12 cellular contexts compared by ENCODE assay signal in the genomic region with DNA sequence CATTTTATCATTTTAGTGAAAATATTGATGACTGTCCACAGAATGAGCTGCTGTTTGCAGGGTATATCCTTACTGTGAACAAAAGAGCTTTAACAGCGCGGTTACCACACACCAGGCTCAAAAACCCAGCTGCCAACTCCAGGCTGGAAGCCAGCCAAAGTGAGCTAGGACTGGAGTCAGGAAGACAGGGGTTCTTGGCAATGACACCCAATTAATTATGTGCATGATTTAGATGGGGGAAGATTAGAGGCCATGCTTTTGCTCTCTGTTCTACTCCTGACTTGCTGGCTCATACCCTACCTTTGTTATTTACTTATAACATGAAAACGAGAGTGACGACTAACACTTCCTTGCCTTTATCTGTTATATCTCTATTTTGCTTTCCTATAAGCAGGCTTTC. TPM values are rescaled to one million over a fixed set of nuclear protein-coding genes. Genes with fewer than 3 reads are reported as not detected.
DNase-seq lines count a peak whose midpoint lies in the region; ATAC-seq and TF ChIP-seq lines count a peak whose summit lies in the region.
"Had no signal": no experiment of that assay in that cellular context is flagged by ENCODE, and none has a peak within 500 bp of the region (broad histone marks: within the 10 kb centered on the region; RNA-seq: fewer than 3 reads in every experiment).

No MANE protein-coding gene starts in this region.

- no peak overlapping the region for H3K27ac Mint-ChIP-seq in activated CD8-positive, alpha-beta T cell treated with anti-CD3 and anti-CD28 coated beads for 36 hours
- H3K27ac Mint-ChIP-seq: stimulated activated naive CD8-positive, alpha-beta T cell treated with anti-CD3 and anti-CD28 coated beads, Interleukin-15, Interleukin-2, amounts not matched to agents 100 ng/mL and 50 ng/mL, for 24 hours had no signal

- H4K20me1 ChIP-seq in PC-3 (ENCODE audit: low read length) (no peaks in the 10 kb centered on the region), osteoblast (ENCODE audit: insufficient read depth, low read length) (no peaks in the 10 kb centered on the region)

- H2AFZ ChIP-seq in PC-3 (ENCODE audit: low read length) (peak overlapping the region; percentile 33; the same call in 1 of the 2 replicates), osteoblast (ENCODE audit: low read length) (no peak overlapping the region)

- H3K4me3 Mint-ChIP-seq in activated CD8-positive, alpha-beta T cell treated with anti-CD3 and anti-CD28 coated beads for 36 hours, result no peak overlapping the region
- H3K4me3 Mint-ChIP-seq: stimulated activated naive CD8-positive, alpha-beta T cell treated with anti-CD3 and anti-CD28 coated beads, Interleukin-15, Interleukin-2, amounts not matched to agents 100 ng/mL and 50 ng/mL, for 24 hours had no signal

- H3K36me3 ChIP-seq in PC-3 (ENCODE audit: low read depth, low read length) (no peaks in the 10 kb centered on the region), gastroesophageal sphincter (no peaks in the 10 kb centered on the region), osteoblast (ENCODE audit: insufficient read depth, low read length) (no peaks in the 10 kb centered on the region)

- H3K9me3 ChIP-seq in PC-3 (ENCODE audit: low read length) (no peaks in the 10 kb centered on the region), gastroesophageal sphincter (no peaks in the 10 kb centered on the region), osteoblast (ENCODE audit: low read depth, low read length) (no peaks in the 10 kb centered on the region)

- H3K27me3 ChIP-seq in PC-3 (ENCODE audit: low read length), result no peaks in the 10 kb centered on the region
- H3K27me3 ChIP-seq in gastroesophageal sphincter, result no peaks in the 10 kb centered on the region
- no peaks in the 10 kb centered on the region for H3K27me3 ChIP-seq in osteoblast (ENCODE audit: insufficient read depth, low read length)

- BruUV-seq in PC-3 (replicated peaks; lab: Mats Ljungman, UMichigan), result no TSS peak

- POLR2A ChIA-PET in PC-3 (lab: Charles Lee; ENCODE audit: unreplicated experiment) (no interaction called here), RWPE1 (lab: Yijun Ruan, JAX; ENCODE audit: low non-redundant PET) (no interaction called here)
- POLR2A ChIA-PET in activated CD8-positive, alpha-beta T cell treated with anti-CD3 and anti-CD28 coated beads for 36 hours (lab: Charles Lee), result no interaction called here

- no peak for TF ChIP-seq CTCF in PC-3 (conservative IDR thresholded peaks at IDR 0.05; ENCODE audit: low read depth, low read length)
- no peak for TF ChIP-seq CTCF in gastroesophageal sphincter (IDR thresholded peaks at IDR 0.05)
- no peak for TF ChIP-seq CTCF in osteoblast (IDR thresholded peaks at IDR 0.05; ENCODE audit: extremely low read depth, low read depth, low read length)
- TF ChIP-seq CTCF in activated CD8-positive, alpha-beta T cell treated with anti-CD3 and anti-CD28 coated beads for 36 hours (IDR thresholded peaks at IDR 0.05), result no peak
- no peak for TF ChIP-seq CTCF in RWPE1 (conservative IDR thresholded peaks at IDR 0.05; ENCODE audit: low read depth)

- no peaks in the 10 kb centered on the region for H3K79me2 ChIP-seq in PC-3 (ENCODE audit: low read length)
- H3K79me2 ChIP-seq in osteoblast (ENCODE audit: insufficient read depth, low read length), result no peaks in the 10 kb centered on the region

- ATAC-seq in PC-3 (no peak), gastroesophageal sphincter (peak; percentile 60)
- no peak for ATAC-seq in activated CD8-positive, alpha-beta T cell treated with anti-CD3 and anti-CD28 coated beads for 36 hours
- ATAC-seq: left colon had no signal

- H3K9me2 ChIP-seq in PC-3 (replicated peaks; ENCODE audit: low read length), result no peaks in the 10 kb centered on the region

- WGBS in gastroesophageal sphincter (ENCODE audit: low coverage in 1 of 2), 2 donors, result 28 to 33% methylated on average over 4 of the region's 4 CpGs

- H3K36me3 Mint-ChIP-seq in activated CD8-positive, alpha-beta T cell treated with anti-CD3 and anti-CD28 coated beads for 36 hours (ENCODE audit: low read depth), result no peaks in the 10 kb centered on the region

- H3K9ac ChIP-seq in PC-3 (ENCODE audit: low read length), result no peak overlapping the region

- CTCF ChIA-PET in PC-3 (lab: Charles Lee), result interaction anchor here (0.8 kb wide), 1 partner anchor 168 kb away, joined by 3 read pairs; no protein-coding TSS in a partner anchor
- CTCF ChIA-PET in activated CD8-positive, alpha-beta T cell treated with anti-CD3 and anti-CD28 coated beads for 36 hours (lab: Charles Lee), result no interaction called here
- CTCF ChIA-PET in RWPE1 (lab: Yijun Ruan, JAX), result no interaction called here

- H3K4me1 ChIP-seq in PC-3 (ENCODE audit: insufficient read depth, low read length), result no peaks in the 10 kb centered on the region
- H3K4me1 ChIP-seq in gastroesophageal sphincter, result peaks cover 0 to 13% (median 0%) of the 10 kb centered on the region in 3 donors
- H3K4me1 ChIP-seq in osteoblast (ENCODE audit: insufficient read depth, low read length), result no peaks in the 10 kb centered on the region

- H3K4me2 ChIP-seq in PC-3 (ENCODE audit: low read length), result no peak overlapping the region
- H3K4me2 ChIP-seq in osteoblast (ENCODE audit: insufficient read depth, low read length), result no peak overlapping the region
- H3K4me2 ChIP-seq: smooth muscle cell had no signal

- H3K27me3 Mint-ChIP-seq in activated CD8-positive, alpha-beta T cell treated with anti-CD3 and anti-CD28 coated beads for 36 hours, result no peaks in the 10 kb centered on the region
- H3K27me3 Mint-ChIP-seq: stimulated activated naive CD8-positive, alpha-beta T cell treated with anti-CD3 and anti-CD28 coated beads, Interleukin-15, Interleukin-2, amounts not matched to agents 100 ng/mL and 50 ng/mL, for 24 hours had no signal

- H3K9me3 Mint-ChIP-seq in activated CD8-positive, alpha-beta T cell treated with anti-CD3 and anti-CD28 coated beads for 36 hours, result no peaks in the 10 kb centered on the region
- H3K9me3 Mint-ChIP-seq: stimulated activated naive CD8-positive, alpha-beta T cell treated with anti-CD3 and anti-CD28 coated beads, Interleukin-15, Interleukin-2, amounts not matched to agents 100 ng/mL and 50 ng/mL, for 24 hours had no signal

- no peaks in the 10 kb centered on the region for H3K4me1 Mint-ChIP-seq in activated CD8-positive, alpha-beta T cell treated with anti-CD3 and anti-CD28 coated beads for 36 hours (ENCODE audit: low read depth)

- TF ChIP-seq EP300 in gastroesophageal sphincter (IDR thresholded peaks at IDR 0.05), result no peak

- no peak overlapping the region for H3K4me3 ChIP-seq in PC-3 (ENCODE audit: low read length)
- no peak overlapping the region for H3K4me3 ChIP-seq in gastroesophageal sphincter
- no peak overlapping the region for H3K4me3 ChIP-seq in osteoblast (ENCODE audit: insufficient read depth, low read length)
- H3K4me3 ChIP-seq: smooth muscle cell had no signal

- DNase-seq in Ammon's horn (ENCODE audit: low spot score) (peak; percentile 68), NCI-H1436 treated with DMSO at 0.1 percent for 48 hours (lab: John Stamatoyannopoulos, UW) (peak; percentile 59), PC-3 (no peak), NCI-H226 (no peak), osteoblast (ENCODE audit: insufficient read length, low spot score, missing footprints) (no peak), RWPE1 (ENCODE audit: low spot score) (no peak)
- DNase-seq in activated CD8-positive, alpha-beta T cell treated with anti-CD3 and anti-CD28 coated beads for 36 hours, result no peak
- DNase-seq: activated naive CD4-positive, alpha-beta T cell; left colon had no signal

- intact Hi-C loops in PC-3 (cut with micrococcal nuclease), result no loop called here
- intact Hi-C loops in activated CD8-positive, alpha-beta T cell treated with anti-CD3 and anti-CD28 coated beads for 36 hours (cut with micrococcal nuclease), result no loop called here

- no peaks in the 10 kb centered on the region for H3F3A ChIP-seq in PC-3 (ENCODE audit: low read length, unreplicated experiment)

- no peak for TF ChIP-seq POLR2A in gastroesophageal sphincter (IDR thresholded peaks at IDR 0.05)

- H3K27ac ChIP-seq in PC-3 (ENCODE audit: low read length), result no peak overlapping the region
- peak overlapping the region in 3 of 4 donors; percentile 42 to 66 (median 59) for H3K27ac ChIP-seq in gastroesophageal sphincter
- H3K27ac ChIP-seq in osteoblast (ENCODE audit: low read depth, low read length), result no peak overlapping the region
- H3K27ac ChIP-seq in RWPE1, result no peak overlapping the region

RNA-seq across cellular contexts. Expression of gene GPCPD1, which starts 10.5 kb away (rescaled TPM):
- 13.0 and 16.8 TPM in 2 replicates for total RNA-seq in PC-3 (2014; rRNA removed)
- total RNA-seq in gastroesophageal sphincter, result 10 to 100 TPM; 17.7 to 34.1 (median 24.7) TPM
- total RNA-seq in osteoblast, result 22.4 and 23.9 TPM in 2 replicates
- 10 to 100 TPM; 32.3 TPM for total RNA-seq in activated CD8-positive, alpha-beta T cell treated with anti-CD3 and anti-CD28 coated beads for 36 hours

Comparison
In these comparisons a context has a peak if more than half of its experiments do, and no peak if none do; other contexts are left out.
1. DNase-seq: peak in Ammon's horn (single experiment) and NCI-H1436 treated with DMSO at 0.1 percent for 48 hours (single experiment); none in PC-3 (single experiment), NCI-H226 (single experiment), osteoblast (single experiment), activated CD8-positive, alpha-beta T cell treated with anti-CD3 and anti-CD28 coated beads for 36 hours (single experiment) and RWPE1 (single experiment).
2. H3K27ac ChIP-seq: peak in gastroesophageal sphincter (3 of 4); none in PC-3 (single experiment), osteoblast (single experiment) and RWPE1 (single experiment).